In the genomic region with DNA sequence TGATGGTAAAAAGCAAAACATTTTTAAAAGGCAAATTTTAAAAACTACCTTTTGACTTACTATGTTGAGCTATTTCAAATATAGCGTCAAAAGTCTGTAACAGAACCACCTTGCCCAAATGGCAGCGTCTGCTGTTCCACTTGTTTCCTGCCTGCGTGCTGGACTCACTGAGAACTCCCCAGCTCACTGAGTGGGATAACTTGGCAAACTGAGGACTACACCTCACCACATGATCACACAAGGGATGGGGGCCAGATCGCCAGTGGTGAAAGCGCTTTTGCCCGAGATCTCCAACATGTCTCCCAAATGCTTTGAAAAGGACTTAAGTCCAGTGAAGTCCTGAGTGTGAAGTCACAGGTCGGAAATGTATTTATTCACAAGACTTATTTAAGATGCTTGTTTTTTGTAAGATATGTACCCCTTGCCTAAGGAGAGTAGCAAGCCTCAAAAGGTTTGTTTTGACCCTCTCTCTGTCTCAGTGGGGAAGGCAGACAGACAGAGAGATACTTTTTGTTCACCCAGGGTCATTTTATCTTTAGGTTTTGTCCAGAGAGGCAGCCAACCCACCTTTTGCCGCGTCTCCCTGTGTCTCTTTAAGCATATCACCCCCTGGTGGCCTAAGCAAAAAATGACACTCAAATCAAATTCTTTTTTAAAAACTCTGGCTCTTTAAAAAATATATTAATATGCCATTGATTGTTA, we compare ENCODE assay signal across 1 cellular context.
TF ChIP-seq lines count a peak whose summit lies in the region.

No MANE protein-coding gene starts in this region.

TF ChIP-seq in WTC11, 78 proteins besides CTCF, POLR2A, EP300 and RAD21 (continued from another document):
- TF ChIP-seq ARID4B (CRISPR knock-in tag; IDR thresholded peaks at IDR 0.05; ENCODE audit: borderline replicate concordance), result no peak
- TF ChIP-seq, protein P1, sequence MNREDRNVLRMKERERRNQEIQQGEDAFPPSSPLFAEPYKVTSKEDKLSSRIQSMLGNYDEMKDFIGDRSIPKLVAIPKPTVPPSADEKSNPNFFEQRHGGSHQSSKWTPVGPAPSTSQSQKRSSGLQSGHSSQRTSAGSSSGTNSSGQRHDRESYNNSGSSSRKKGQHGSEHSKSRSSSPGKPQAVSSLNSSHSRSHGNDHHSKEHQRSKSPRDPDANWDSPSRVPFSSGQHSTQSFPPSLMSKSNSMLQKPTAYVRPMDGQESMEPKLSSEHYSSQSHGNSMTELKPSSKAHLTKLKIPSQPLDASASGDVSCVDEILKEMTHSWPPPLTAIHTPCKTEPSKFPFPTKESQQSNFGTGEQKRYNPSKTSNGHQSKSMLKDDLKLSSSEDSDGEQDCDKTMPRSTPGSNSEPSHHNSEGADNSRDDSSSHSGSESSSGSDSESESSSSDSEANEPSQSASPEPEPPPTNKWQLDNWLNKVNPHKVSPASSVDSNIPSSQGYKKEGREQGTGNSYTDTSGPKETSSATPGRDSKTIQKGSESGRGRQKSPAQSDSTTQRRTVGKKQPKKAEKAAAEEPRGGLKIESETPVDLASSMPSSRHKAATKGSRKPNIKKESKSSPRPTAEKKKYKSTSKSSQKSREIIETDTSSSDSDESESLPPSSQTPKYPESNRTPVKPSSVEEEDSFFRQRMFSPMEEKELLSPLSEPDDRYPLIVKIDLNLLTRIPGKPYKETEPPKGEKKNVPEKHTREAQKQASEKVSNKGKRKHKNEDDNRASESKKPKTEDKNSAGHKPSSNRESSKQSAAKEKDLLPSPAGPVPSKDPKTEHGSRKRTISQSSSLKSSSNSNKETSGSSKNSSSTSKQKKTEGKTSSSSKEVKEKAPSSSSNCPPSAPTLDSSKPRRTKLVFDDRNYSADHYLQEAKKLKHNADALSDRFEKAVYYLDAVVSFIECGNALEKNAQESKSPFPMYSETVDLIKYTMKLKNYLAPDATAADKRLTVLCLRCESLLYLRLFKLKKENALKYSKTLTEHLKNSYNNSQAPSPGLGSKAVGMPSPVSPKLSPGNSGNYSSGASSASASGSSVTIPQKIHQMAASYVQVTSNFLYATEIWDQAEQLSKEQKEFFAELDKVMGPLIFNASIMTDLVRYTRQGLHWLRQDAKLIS (CRISPR knock-in tag; IDR thresholded peaks at IDR 0.05; ENCODE audit: borderline replicate concordance), result no peak
- TF ChIP-seq, protein P2, sequence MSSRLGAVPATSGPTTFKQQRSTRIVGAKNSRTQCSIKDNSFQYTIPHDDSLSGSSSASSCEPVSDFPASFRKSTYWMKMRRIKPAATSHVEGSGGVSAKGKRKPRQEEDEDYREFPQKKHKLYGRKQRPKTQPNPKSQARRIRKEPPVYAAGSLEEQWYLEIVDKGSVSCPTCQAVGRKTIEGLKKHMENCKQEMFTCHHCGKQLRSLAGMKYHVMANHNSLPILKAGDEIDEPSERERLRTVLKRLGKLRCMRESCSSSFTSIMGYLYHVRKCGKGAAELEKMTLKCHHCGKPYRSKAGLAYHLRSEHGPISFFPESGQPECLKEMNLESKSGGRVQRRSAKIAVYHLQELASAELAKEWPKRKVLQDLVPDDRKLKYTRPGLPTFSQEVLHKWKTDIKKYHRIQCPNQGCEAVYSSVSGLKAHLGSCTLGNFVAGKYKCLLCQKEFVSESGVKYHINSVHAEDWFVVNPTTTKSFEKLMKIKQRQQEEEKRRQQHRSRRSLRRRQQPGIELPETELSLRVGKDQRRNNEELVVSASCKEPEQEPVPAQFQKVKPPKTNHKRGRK (CRISPR knock-in tag; IDR thresholded peaks at IDR 0.05; ENCODE audit: borderline replicate concordance), result no peak
- TF ChIP-seq NFE2L1 (CRISPR knock-in tag; IDR thresholded peaks at IDR 0.05), result no peak
- TF ChIP-seq, protein P3, sequence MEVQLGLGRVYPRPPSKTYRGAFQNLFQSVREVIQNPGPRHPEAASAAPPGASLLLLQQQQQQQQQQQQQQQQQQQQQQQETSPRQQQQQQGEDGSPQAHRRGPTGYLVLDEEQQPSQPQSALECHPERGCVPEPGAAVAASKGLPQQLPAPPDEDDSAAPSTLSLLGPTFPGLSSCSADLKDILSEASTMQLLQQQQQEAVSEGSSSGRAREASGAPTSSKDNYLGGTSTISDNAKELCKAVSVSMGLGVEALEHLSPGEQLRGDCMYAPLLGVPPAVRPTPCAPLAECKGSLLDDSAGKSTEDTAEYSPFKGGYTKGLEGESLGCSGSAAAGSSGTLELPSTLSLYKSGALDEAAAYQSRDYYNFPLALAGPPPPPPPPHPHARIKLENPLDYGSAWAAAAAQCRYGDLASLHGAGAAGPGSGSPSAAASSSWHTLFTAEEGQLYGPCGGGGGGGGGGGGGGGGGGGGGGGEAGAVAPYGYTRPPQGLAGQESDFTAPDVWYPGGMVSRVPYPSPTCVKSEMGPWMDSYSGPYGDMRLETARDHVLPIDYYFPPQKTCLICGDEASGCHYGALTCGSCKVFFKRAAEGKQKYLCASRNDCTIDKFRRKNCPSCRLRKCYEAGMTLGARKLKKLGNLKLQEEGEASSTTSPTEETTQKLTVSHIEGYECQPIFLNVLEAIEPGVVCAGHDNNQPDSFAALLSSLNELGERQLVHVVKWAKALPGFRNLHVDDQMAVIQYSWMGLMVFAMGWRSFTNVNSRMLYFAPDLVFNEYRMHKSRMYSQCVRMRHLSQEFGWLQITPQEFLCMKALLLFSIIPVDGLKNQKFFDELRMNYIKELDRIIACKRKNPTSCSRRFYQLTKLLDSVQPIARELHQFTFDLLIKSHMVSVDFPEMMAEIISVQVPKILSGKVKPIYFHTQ (CRISPR knock-in tag; IDR thresholded peaks at IDR 0.05), result no peak
- TF ChIP-seq, protein P4, sequence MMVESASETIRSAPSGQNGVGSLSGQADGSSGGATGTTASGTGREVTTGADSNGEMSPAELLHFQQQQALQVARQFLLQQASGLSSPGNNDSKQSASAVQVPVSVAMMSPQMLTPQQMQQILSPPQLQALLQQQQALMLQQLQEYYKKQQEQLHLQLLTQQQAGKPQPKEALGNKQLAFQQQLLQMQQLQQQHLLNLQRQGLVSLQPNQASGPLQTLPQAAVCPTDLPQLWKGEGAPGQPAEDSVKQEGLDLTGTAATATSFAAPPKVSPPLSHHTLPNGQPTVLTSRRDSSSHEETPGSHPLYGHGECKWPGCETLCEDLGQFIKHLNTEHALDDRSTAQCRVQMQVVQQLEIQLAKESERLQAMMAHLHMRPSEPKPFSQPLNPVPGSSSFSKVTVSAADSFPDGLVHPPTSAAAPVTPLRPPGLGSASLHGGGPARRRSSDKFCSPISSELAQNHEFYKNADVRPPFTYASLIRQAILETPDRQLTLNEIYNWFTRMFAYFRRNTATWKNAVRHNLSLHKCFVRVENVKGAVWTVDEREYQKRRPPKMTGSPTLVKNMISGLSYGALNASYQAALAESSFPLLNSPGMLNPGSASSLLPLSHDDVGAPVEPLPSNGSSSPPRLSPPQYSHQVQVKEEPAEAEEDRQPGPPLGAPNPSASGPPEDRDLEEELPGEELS (CRISPR knock-in tag; IDR thresholded peaks at IDR 0.05), result no peak
- no peak for TF ChIP-seq GTF2I (CRISPR knock-in tag; conservative IDR thresholded peaks at IDR 0.05)
- TF ChIP-seq, protein P5, sequence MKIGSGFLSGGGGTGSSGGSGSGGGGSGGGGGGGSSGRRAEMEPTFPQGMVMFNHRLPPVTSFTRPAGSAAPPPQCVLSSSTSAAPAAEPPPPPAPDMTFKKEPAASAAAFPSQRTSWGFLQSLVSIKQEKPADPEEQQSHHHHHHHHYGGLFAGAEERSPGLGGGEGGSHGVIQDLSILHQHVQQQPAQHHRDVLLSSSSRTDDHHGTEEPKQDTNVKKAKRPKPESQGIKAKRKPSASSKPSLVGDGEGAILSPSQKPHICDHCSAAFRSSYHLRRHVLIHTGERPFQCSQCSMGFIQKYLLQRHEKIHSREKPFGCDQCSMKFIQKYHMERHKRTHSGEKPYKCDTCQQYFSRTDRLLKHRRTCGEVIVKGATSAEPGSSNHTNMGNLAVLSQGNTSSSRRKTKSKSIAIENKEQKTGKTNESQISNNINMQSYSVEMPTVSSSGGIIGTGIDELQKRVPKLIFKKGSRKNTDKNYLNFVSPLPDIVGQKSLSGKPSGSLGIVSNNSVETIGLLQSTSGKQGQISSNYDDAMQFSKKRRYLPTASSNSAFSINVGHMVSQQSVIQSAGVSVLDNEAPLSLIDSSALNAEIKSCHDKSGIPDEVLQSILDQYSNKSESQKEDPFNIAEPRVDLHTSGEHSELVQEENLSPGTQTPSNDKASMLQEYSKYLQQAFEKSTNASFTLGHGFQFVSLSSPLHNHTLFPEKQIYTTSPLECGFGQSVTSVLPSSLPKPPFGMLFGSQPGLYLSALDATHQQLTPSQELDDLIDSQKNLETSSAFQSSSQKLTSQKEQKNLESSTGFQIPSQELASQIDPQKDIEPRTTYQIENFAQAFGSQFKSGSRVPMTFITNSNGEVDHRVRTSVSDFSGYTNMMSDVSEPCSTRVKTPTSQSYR (CRISPR knock-in tag; IDR thresholded peaks at IDR 0.05), result no peak
- TF ChIP-seq TCF7 (CRISPR knock-in tag; IDR thresholded peaks at IDR 0.05; ENCODE audit: low read depth), result no peak
- TF ChIP-seq OVOL2 (CRISPR knock-in tag; IDR thresholded peaks at IDR 0.05; ENCODE audit: borderline replicate concordance), result no peak
- TF ChIP-seq FOXK1 (CRISPR knock-in tag; IDR thresholded peaks at IDR 0.05), result no peak
- no peak for TF ChIP-seq CREM (CRISPR knock-in tag; IDR thresholded peaks at IDR 0.05)
- TF ChIP-seq, protein P6, sequence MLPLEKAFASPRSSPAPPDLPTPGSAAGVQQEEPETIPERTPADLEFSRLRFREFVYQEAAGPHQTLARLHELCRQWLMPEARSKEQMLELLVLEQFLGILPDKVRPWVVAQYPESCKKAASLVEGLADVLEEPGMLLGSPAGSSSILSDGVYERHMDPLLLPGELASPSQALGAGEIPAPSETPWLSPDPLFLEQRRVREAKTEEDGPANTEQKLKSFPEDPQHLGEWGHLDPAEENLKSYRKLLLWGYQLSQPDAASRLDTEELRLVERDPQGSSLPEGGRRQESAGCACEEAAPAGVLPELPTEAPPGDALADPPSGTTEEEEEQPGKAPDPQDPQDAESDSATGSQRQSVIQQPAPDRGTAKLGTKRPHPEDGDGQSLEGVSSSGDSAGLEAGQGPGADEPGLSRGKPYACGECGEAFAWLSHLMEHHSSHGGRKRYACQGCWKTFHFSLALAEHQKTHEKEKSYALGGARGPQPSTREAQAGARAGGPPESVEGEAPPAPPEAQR (CRISPR knock-in tag; IDR thresholded peaks at IDR 0.05), result no peak
